16 cellular contexts compared by ENCODE assay signal in genomic region chr2:230422149-230422548, GRCh38. TPM values are rescaled to one million over a fixed set of nuclear protein-coding genes. Genes with fewer than 3 reads are reported as not detected.
DNase-seq lines count a peak whose midpoint lies in the region; ATAC-seq, FAIRE-seq and TF ChIP-seq lines count a peak whose summit lies in the region.
"Had no signal": no experiment of that assay in that cellular context is flagged by ENCODE, and none has a peak within 500 bp of the region (broad histone marks: within the 10 kb centered on the region; RNA-seq: fewer than 3 reads in every experiment).

No MANE protein-coding gene starts in this region.

- intact Hi-C loops in ovary (cut with DNase I): no loop called here
- intact Hi-C loops in heart right ventricle (cut with DNase I): no loop called here

- no peak for ATAC-seq in central memory CD8-positive, alpha-beta T cell (replicated peaks; ENCODE audit: extremely low read depth, poor library complexity, severe bottlenecking)
- ATAC-seq in GM19455 (IDR thresholded peaks at IDR 0.05; ENCODE audit: unreplicated experiment) (no peak), heart right ventricle (no peak)
- ATAC-seq: gastroesophageal sphincter had no signal

- no peak for TF ChIP-seq POLR2A in ovary (IDR thresholded peaks at IDR 0.05)

- peaks cover 9% of the 10 kb centered on the region for H3K36me3 ChIP-seq in neutrophil
- H3K36me3 ChIP-seq in ovary: no peaks in the 10 kb centered on the region
- peaks cover 0 to 50% (median 0%) of the 10 kb centered on the region in 9 donors for H3K36me3 ChIP-seq in heart right ventricle
- H3K36me3 ChIP-seq: HAP-1 had no signal

- H3K4me3 ChIP-seq in neutrophil (ENCODE audit: low read depth in 1 of 2, low read length in 1 of 2) (no peak overlapping the region), ovary (no peak overlapping the region), heart right ventricle (no peak overlapping the region)
- H3K4me3 ChIP-seq: gastroesophageal sphincter, HAP-1, smooth muscle cell had no signal

- peak; percentile 38 for FAIRE-seq in GM18507 (lab: Jason Lieb, UNC)

- peak overlapping the region; percentile 26 for H3K27ac Mint-ChIP-seq in activated T-cell treated with anti-CD3 and anti-CD28 coated beads, Interleukin-2, amount 50 U/mL, for 24 hours
- H3K27ac Mint-ChIP-seq in central memory CD8-positive, alpha-beta T cell (ENCODE audit: low read depth): peak overlapping the region; percentile 52

- 80 to 87% (median 82%) methylated on average over 4 of the region's 4 CpGs for WGBS in ovary, 3 donors
- 76 to 78% methylated on average over 4 of the region's 4 CpGs for whole genome bisulfite sequencing in heart right ventricle, 2 donors

- H3K27ac ChIP-seq in neutrophil (peak overlapping the region; percentile 21), ovary (no peak overlapping the region), heart right ventricle (peak overlapping the region in 1 of 10 donors; percentile 5)
- H3K27ac ChIP-seq: gastroesophageal sphincter, parathyroid adenoma had no signal

- TF ChIP-seq CTCF in neutrophil (IDR thresholded peaks at IDR 0.05) (no peak), ovary (IDR thresholded peaks at IDR 0.05) (no peak), heart right ventricle (IDR thresholded peaks at IDR 0.05) (no peak)

- no peak for TF ChIP-seq EP300 in ovary (IDR thresholded peaks at IDR 0.05)

- peaks cover 79 to 95% of the 10 kb centered on the region in 2 experiments for H3K4me1 ChIP-seq in neutrophil (ENCODE audit: control insufficient read depth in 1 of 2, insufficient read depth in 1 of 2, low read depth in 1 of 2, low read length in 1 of 2)
- H3K4me1 ChIP-seq in ovary (ENCODE audit: insufficient read depth): peaks cover 15% of the 10 kb centered on the region
- peaks cover 2 to 98% (median 72%) of the 10 kb centered on the region in 9 donors for H3K4me1 ChIP-seq in heart right ventricle
- H3K4me1 ChIP-seq: HAP-1, parathyroid adenoma had no signal

- H3K9me3 ChIP-seq in neutrophil (no peaks in the 10 kb centered on the region), ovary (no peaks in the 10 kb centered on the region), heart right ventricle (no peaks in the 10 kb centered on the region)
- H3K9me3 ChIP-seq: gastroesophageal sphincter, HAP-1 had no signal

- peaks cover 87% of the 10 kb centered on the region for H3K4me1 Mint-ChIP-seq in activated T-cell treated with anti-CD3 and anti-CD28 coated beads, Interleukin-2, amount 50 U/mL, for 24 hours (ENCODE audit: low read depth)
- H3K4me1 Mint-ChIP-seq in central memory CD8-positive, alpha-beta T cell: peaks cover 94% of the 10 kb centered on the region

- no peaks in the 10 kb centered on the region for H3K27me3 ChIP-seq in neutrophil
- H3K27me3 ChIP-seq in ovary: no peaks in the 10 kb centered on the region
- H3K27me3 ChIP-seq in heart right ventricle: no peaks in the 10 kb centered on the region
- H3K27me3 ChIP-seq: gastroesophageal sphincter had no signal

- H3K4me3 Mint-ChIP-seq in activated T-cell treated with anti-CD3 and anti-CD28 coated beads, Interleukin-2, amount 50 U/mL, for 24 hours: no peak overlapping the region
- peak overlapping the region; percentile 80 for H3K4me3 Mint-ChIP-seq in central memory CD8-positive, alpha-beta T cell

- peaks cover 80% of the 10 kb centered on the region for H3K36me3 Mint-ChIP-seq in activated T-cell treated with anti-CD3 and anti-CD28 coated beads, Interleukin-2, amount 50 U/mL, for 24 hours (ENCODE audit: low read depth)
- peaks cover 48% of the 10 kb centered on the region for H3K36me3 Mint-ChIP-seq in central memory CD8-positive, alpha-beta T cell (ENCODE audit: insufficient read depth)

- no peaks in the 10 kb centered on the region for H3K27me3 Mint-ChIP-seq in activated T-cell treated with anti-CD3 and anti-CD28 coated beads, Interleukin-2, amount 50 U/mL, for 24 hours
- H3K27me3 Mint-ChIP-seq in central memory CD8-positive, alpha-beta T cell: no peaks in the 10 kb centered on the region

- DNase-seq in activated T-cell treated with anti-CD3 and anti-CD28 coated beads, Interleukin-2, amount 50 U/mL, for 24 hours: no peak
- DNase-seq in activated T-cell treated with anti-CD3 and anti-CD28 coated beads, Interleukin-2, amount 50 U/mL, for 48 hours: no peak
- DNase-seq in GM18507 (ENCODE audit: extremely low spot score, insufficient read length, low read depth) (no peak), ovary (no peak), heart right ventricle (no peak)
- no peak for DNase-seq in central memory CD8-positive, alpha-beta T cell (ENCODE audit: low spot score in 2 of 2)
- DNase-seq: activated CD4-positive, alpha-beta T cell treated with anti-CD3 and anti-CD28 coated beads for 48 hours; activated gamma-delta T cell treated with Interleukin-2 at 50 U/mL for 16 hours; DMS53; KG1 had no signal

- H3K9me3 Mint-ChIP-seq in activated T-cell treated with anti-CD3 and anti-CD28 coated beads, Interleukin-2, amount 50 U/mL, for 24 hours: no peaks in the 10 kb centered on the region
- no peaks in the 10 kb centered on the region for H3K9me3 Mint-ChIP-seq in central memory CD8-positive, alpha-beta T cell

RNA-seq across cellular contexts. Expression of gene SP100, which starts 6.1 kb away (rescaled TPM):
- 10 to 100 TPM; 70.0 to 89.6 (median 75.0) TPM for total RNA-seq in ovary
- polyA plus RNA-seq in ovary: 10 to 100 TPM; 63.1 to 82.6 TPM
- total RNA-seq in heart right ventricle: 100 to 1,000 TPM in 1 of 10 donors, 10 to 100 TPM in 9; 45.6 to 123 (median 58.4) TPM
- 10 to 100 TPM; 20.3 to 58.2 TPM for polyA plus RNA-seq in heart right ventricle
